ENCODE assay signal across 13 cellular contexts in genomic region chr1:211632117-211632807, GRCh38. TPM values are rescaled to one million over a fixed set of nuclear protein-coding genes. Genes with fewer than 3 reads are reported as not detected.
DNase-seq lines count a peak whose midpoint lies in the region; ATAC-seq, FAIRE-seq and TF ChIP-seq lines count a peak whose summit lies in the region.
"Had no signal": no experiment of that assay in that cellular context is flagged by ENCODE, and none has a peak within 500 bp of the region (broad histone marks: within the 10 kb centered on the region; RNA-seq: fewer than 3 reads in every experiment).

No MANE protein-coding gene starts in this region.

- no peak for TF ChIP-seq RAD21 in HepG2 (CRISPR knock-in tag; IDR thresholded peaks at IDR 0.05)

- FAIRE-seq in HepG2 (lab: Jason Lieb, UNC) = no peak

- no peaks in the 10 kb centered on the region for H3K9me3 ChIP-seq in HepG2 (ENCODE audit: low read length)
- no peaks in the 10 kb centered on the region for H3K9me3 ChIP-seq in effector memory CD4-positive, alpha-beta T cell (ENCODE audit: control insufficient read depth, low read length)

- no peak overlapping the region for H2AFZ ChIP-seq in HepG2 (ENCODE audit: low read length)

- H3K9ac ChIP-seq in HepG2 (ENCODE audit: insufficient read depth, low read depth, low read length) = no peak overlapping the region

- H3K4me1 ChIP-seq in HepG2 (ENCODE audit: insufficient read depth, low read length) = peaks cover 61% of the 10 kb centered on the region
- H3K4me1 ChIP-seq in effector memory CD4-positive, alpha-beta T cell (ENCODE audit: control insufficient read depth, insufficient read depth, low read length, poor library complexity, severe bottlenecking) = no peaks in the 10 kb centered on the region

- TF ChIP-seq EP300 in HepG2 (IDR thresholded peaks at IDR 0.05; ENCODE audit: low read depth in 2 of 2, low read length in 2 of 2) (no peak), HepG2 (CRISPR knock-in tag; IDR thresholded peaks at IDR 0.05; ENCODE audit: borderline replicate concordance) (no peak)

- intact Hi-C loops in HepG2 (cut with micrococcal nuclease; ENCODE audit: unreplicated experiment) = no loop called here

- no peaks in the 10 kb centered on the region for H3K79me2 ChIP-seq in HepG2 (ENCODE audit: insufficient read depth, low read length)

- WGBS in HepG2 (ENCODE audit: low lambda C conversion rate) = 81% methylated on average over 14 of the region's 16 CpGs

- TF ChIP-seq CTCF in RWPE1 (conservative IDR thresholded peaks at IDR 0.05; ENCODE audit: low read depth) (no peak), HepG2 (CRISPR knock-in tag; IDR thresholded peaks at IDR 0.05) (no peak)

- no peaks in the 10 kb centered on the region for H3K36me3 ChIP-seq in HepG2 (replicated peaks in 1 of 2; ENCODE audit: control insufficient read depth in 1 of 2, insufficient read depth in 2 of 2, low read length in 2 of 2)
- H3K36me3 ChIP-seq in effector memory CD4-positive, alpha-beta T cell (ENCODE audit: control insufficient read depth, insufficient read depth, low read length) = no peaks in the 10 kb centered on the region

- in situ Hi-C loops in HepG2 (cut with HindIII; ENCODE audit: extremely low pct_ligation_motif_present, low pct_unique_long_range_greater_than_20kb) = no loop called here

- DNase-seq in EH (ENCODE audit: low read depth) = peak; percentile 44
- peak; percentile 92 for DNase-seq in H4 (ENCODE audit: low spot score)
- no peak for DNase-seq in RWPE1 (ENCODE audit: low spot score)
- no peak for DNase-seq in HepG2 (ENCODE audit: low spot score)
- no peak for DNase-seq in effector memory CD4-positive, alpha-beta T cell
- DNase-seq in iPS-NIHi7 (ENCODE audit: extremely low spot score) = no peak
- DNase-seq in Ammon's horn (ENCODE audit: low spot score) = no peak
- no peak for DNase-seq in globus pallidus (ENCODE audit: low spot score)
- DNase-seq: activated B cell treated with CpG ODN at 0.5 μM for 24 hours; activated naive CD8-positive, alpha-beta T cell treated with anti-CD3 and anti-CD28 coated beads, Interleukin-2, amount 10 ng/mL, durations not matched to agents 7 days and 5 days; CD8-positive, alpha-beta T cell; erythroblast; MM.1S had no signal

- CTCF ChIA-PET in RWPE1 (lab: Yijun Ruan, JAX) = no interaction called here
- CTCF ChIA-PET in HepG2 (lab: Yijun Ruan, JAX; ENCODE audit: low intra/inter-chr PET ratio, low total read pairs) = no interaction called here

- ATAC-seq in HepG2 = no peak
- ATAC-seq: CD8-positive, alpha-beta T cell had no signal

- H3K4me3 ChIP-seq in HepG2 (replicated peaks in 1 of 3; ENCODE audit: insufficient read depth in 1 of 3, low read depth in 2 of 3, low read length in 3 of 3) = no peak overlapping the region
- no peak overlapping the region for H3K4me3 ChIP-seq in effector memory CD4-positive, alpha-beta T cell (ENCODE audit: insufficient read depth, low read depth, low read length, poor library complexity, severe bottlenecking)

- no peaks in the 10 kb centered on the region for H4K20me1 ChIP-seq in HepG2 (ENCODE audit: insufficient read depth, low read length)

- no peak overlapping the region for H3K4me2 ChIP-seq in HepG2 (ENCODE audit: low read depth, low read length)

- H3K27me3 ChIP-seq in HepG2 (ENCODE audit: control insufficient read depth in 1 of 2, insufficient read depth in 2 of 2, low read length in 2 of 2) = peaks cover 0 to 1% of the 10 kb centered on the region in 2 experiments; a peak in 1 of 5 replicates
- no peaks in the 10 kb centered on the region for H3K27me3 ChIP-seq in effector memory CD4-positive, alpha-beta T cell (replicated peaks; ENCODE audit: control insufficient read depth, insufficient read depth, low read length, poor library complexity, severe bottlenecking)

- POLR2A ChIA-PET in RWPE1 (lab: Yijun Ruan, JAX; ENCODE audit: low non-redundant PET) = no interaction called here
- POLR2A ChIA-PET in HepG2 (lab: Yijun Ruan, JAX) = interaction anchor here (0.6 to 2.4 kb wide), 5 partner anchors 7 to 53 kb away, joined by 3 to 8 read pairs (median 4); partner anchors contain the start of gene SLC30A1

- no TSS peak for BruUV-seq in HepG2 (replicated peaks; lab: Mats Ljungman, UMichigan)

- TF ChIP-seq POLR2A in HepG2 (IDR thresholded peaks at IDR 0.05; ENCODE audit: insufficient read depth in 1 of 2, low read depth in 2 of 2, low read length in 2 of 2) = no peak

- H3K27ac ChIP-seq in RWPE1 (peak overlapping the region; percentile 92), HepG2 (ENCODE audit: extremely low read length, insufficient read depth, low read length) (no peak overlapping the region)
- H3K27ac ChIP-seq in effector memory CD4-positive, alpha-beta T cell (ENCODE audit: insufficient read depth, low read length, poor library complexity, severe bottlenecking) = no peak overlapping the region

TF ChIP-seq in HepG2, 621 proteins besides CTCF, POLR2A, EP300 and RAD21:
- TF ChIP-seq ZNF768 (CRISPR knock-in tag; IDR thresholded peaks at IDR 0.05) (0 out of 2 replicates have a peak, but pooled peaks have one; percentile 19), ZNF773 (CRISPR knock-in tag; IDR thresholded peaks at IDR 0.05; ENCODE audit: borderline replicate concordance) (no peak)

RNA-seq across cellular contexts. Expression of gene NEK2, which starts 43.2 kb away (rescaled TPM):
- 37.0 and 53.1 TPM in 2 replicates for total RNA-seq in H4 (2014; rRNA removed; shearing (Covaris generic))
- 40.8 and 57.5 TPM in 2 replicates for total RNA-seq in HepG2 (2016; rRNA removed; fragmentation: Illumina TruSeq; extraction: Trizol)
- total RNA-seq in HepG2 (2016; cell fraction: cytosol; rRNA removed; fragmentation: Illumina TruSeq; extraction: Trizol; ENCODE audit: low read depth) = 7.0 TPM in 2 replicates
- total RNA-seq in HepG2 (2016; cell fraction: insoluble cytoplasmic fraction; rRNA removed; fragmentation: Illumina TruSeq; extraction: Trizol) = 43.3 and 55.7 TPM in 2 replicates
- total RNA-seq in HepG2 (2016; cell fraction: membrane; rRNA removed; fragmentation: Illumina TruSeq; extraction: Trizol) = 15.1 and 15.5 TPM in 2 replicates
- total RNA-seq in HepG2 (2016; cell fraction: nucleus; rRNA removed; fragmentation: Illumina TruSeq; extraction: Trizol) = 16.9 and 19.9 TPM in 2 replicates
- polyA plus RNA-seq in HepG2 (2011; rRNA removed) = 6.0 and 10.9 TPM in 2 replicates
- 6.1 and 6.5 TPM in 2 replicates for polyA plus RNA-seq in HepG2 (2011; cell fraction: cytosol; rRNA removed)
- 4.6 TPM in 2 replicates for polyA plus RNA-seq in HepG2 (2011; cell fraction: nucleus; rRNA removed)
- 9.8 and 17.4 TPM in 2 replicates for polyA plus RNA-seq in HepG2 (2012)
- 2.6 and 2.8 TPM in 2 replicates for polyA plus RNA-seq in HepG2 (2016; cell fraction: cytosol; fragmentation: Illumina TruSeq; extraction: Trizol; ENCODE audit: low read depth)
- 41.0 and 43.9 TPM in 2 replicates for polyA plus RNA-seq in HepG2 (2016; cell fraction: insoluble cytoplasmic fraction; fragmentation: Illumina TruSeq; extraction: Trizol; ENCODE audit: low read depth)
- polyA plus RNA-seq in HepG2 (2016; cell fraction: membrane; fragmentation: Illumina TruSeq; extraction: Trizol; ENCODE audit: low read depth) = 5.1 and 5.7 TPM in 2 replicates
- 18.2 and 19.2 TPM in 2 replicates for polyA plus RNA-seq in HepG2 (2016; cell fraction: nucleus; fragmentation: Illumina TruSeq; extraction: Trizol; ENCODE audit: insufficient read depth, low read depth)
- polyA minus RNA-seq in HepG2 (2011; rRNA and poly(A)+ RNA removed; ENCODE audit: low replicate concordance) = 9.2 and 31.3 TPM in 2 replicates
- polyA minus RNA-seq in HepG2 (2011; cell fraction: cytosol; rRNA and poly(A)+ RNA removed) = 9.6 and 16.1 TPM in 2 replicates
- polyA minus RNA-seq in HepG2 (2011; cell fraction: nucleus; rRNA and poly(A)+ RNA removed) = 10.6 and 16.0 TPM in 2 replicates

RNA-seq across cellular contexts. Expression of gene SLC30A1, which starts 53.3 kb away (rescaled TPM):
- 14.8 and 19.7 TPM in 2 replicates for total RNA-seq in H4 (2014; rRNA removed; shearing (Covaris generic))
- total RNA-seq in HepG2 (2016; rRNA removed; fragmentation: Illumina TruSeq; extraction: Trizol) = 24.4 and 26.8 TPM in 2 replicates
- 3.1 and 3.8 TPM in 2 replicates for total RNA-seq in HepG2 (2016; cell fraction: cytosol; rRNA removed; fragmentation: Illumina TruSeq; extraction: Trizol; ENCODE audit: low read depth)
- 25.5 and 28.3 TPM in 2 replicates for total RNA-seq in HepG2 (2016; cell fraction: insoluble cytoplasmic fraction; rRNA removed; fragmentation: Illumina TruSeq; extraction: Trizol)
- total RNA-seq in HepG2 (2016; cell fraction: membrane; rRNA removed; fragmentation: Illumina TruSeq; extraction: Trizol) = 15.5 and 17.6 TPM in 2 replicates
- 49.0 and 51.0 TPM in 2 replicates for total RNA-seq in HepG2 (2016; cell fraction: nucleus; rRNA removed; fragmentation: Illumina TruSeq; extraction: Trizol)
- 5.8 and 5.9 TPM in 2 replicates for polyA plus RNA-seq in HepG2 (2011; rRNA removed)
- polyA plus RNA-seq in HepG2 (2011; cell fraction: cytosol; rRNA removed) = 3.5 and 4.9 TPM in 2 replicates
- polyA plus RNA-seq in HepG2 (2011; cell fraction: nucleus; rRNA removed) = 4.2 and 5.1 TPM in 2 replicates
- 18.3 and 19.9 TPM in 2 replicates for polyA plus RNA-seq in HepG2 (2012)
- 2.5 and 2.6 TPM in 2 replicates for polyA plus RNA-seq in HepG2 (2016; cell fraction: cytosol; fragmentation: Illumina TruSeq; extraction: Trizol; ENCODE audit: low read depth)
- polyA plus RNA-seq in HepG2 (2016; cell fraction: insoluble cytoplasmic fraction; fragmentation: Illumina TruSeq; extraction: Trizol; ENCODE audit: low read depth) = 19.7 and 25.1 TPM in 2 replicates
- 6.2 and 6.7 TPM in 2 replicates for polyA plus RNA-seq in HepG2 (2016; cell fraction: membrane; fragmentation: Illumina TruSeq; extraction: Trizol; ENCODE audit: low read depth)
- polyA plus RNA-seq in HepG2 (2016; cell fraction: nucleus; fragmentation: Illumina TruSeq; extraction: Trizol; ENCODE audit: insufficient read depth, low read depth) = 53.6 and 54.2 TPM in 2 replicates
- 9.6 and 24.6 TPM in 2 replicates for polyA minus RNA-seq in HepG2 (2011; rRNA and poly(A)+ RNA removed; ENCODE audit: low replicate concordance)
- polyA minus RNA-seq in HepG2 (2011; cell fraction: cytosol; rRNA and poly(A)+ RNA removed) = 10.8 and 15.0 TPM in 2 replicates
- polyA minus RNA-seq in HepG2 (2011; cell fraction: nucleus; rRNA and poly(A)+ RNA removed) = 14.9 and 15.0 TPM in 2 replicates

Comparison
In these comparisons a context has a peak if more than half of its experiments do, and no peak if none do; other contexts are left out.
1. DNase-seq: peak in EH (single experiment) and H4 (single experiment); none in RWPE1 (single experiment), HepG2 (single experiment), effector memory CD4-positive, alpha-beta T cell (0 of 3), iPS-NIHi7 (single experiment), Ammon's horn (single experiment) and globus pallidus (single experiment).